In genomic region chr17:427327-427726, GRCh38 we compare ENCODE assay signal across 18 cellular contexts. TPM values are rescaled to one million over a fixed set of nuclear protein-coding genes. Genes with fewer than 3 reads are reported as not detected.
DNase-seq lines count a peak whose midpoint lies in the region; ATAC-seq lines count a peak whose summit lies in the region.
"Had no signal": no experiment of that assay in that cellular context is flagged by ENCODE, and none has a peak within 500 bp of the region (broad histone marks: within the 10 kb centered on the region; RNA-seq: fewer than 3 reads in every experiment).

No MANE protein-coding gene starts in this region.

- DNase-seq in activated naive CD4-positive, alpha-beta T cell treated with anti-CD3 and anti-CD28 coated beads for 36 hours, result no peak
- DNase-seq in activated naive CD4-positive, alpha-beta T cell treated with anti-CD3 and anti-CD28 coated beads, Interleukin-2, amount 50 U/mL, for 16 hours, result no peak
- DNase-seq in iPS DF 6.9 (ENCODE audit: low read depth, low spot score), result no peak
- peak; percentile 36 for DNase-seq in retina
- DNase-seq in Kasumi-1 (lab: John Stamatoyannopoulos, UW), result no peak
- DNase-seq: BE2C, EL, MM.1S, NCI-H1048, NCI-H1694 treated with DMSO at 0.1 percent for 48 hours, NCI-H2081 treated with DMSO at 0.1 percent for 48 hours, NCI-H446, NCI-H526, OCI-M1 had no signal

- H3K4me3 Mint-ChIP-seq in activated naive CD4-positive, alpha-beta T cell treated with anti-CD3 and anti-CD28 coated beads for 36 hours, result no peak overlapping the region

- intact Hi-C loops in activated naive CD4-positive, alpha-beta T cell treated with anti-CD3 and anti-CD28 coated beads for 36 hours (cut with micrococcal nuclease), result loop anchor here (1.0 kb wide), 1 partner anchor 9 kb away; no protein-coding TSS in a partner anchor

- H3K9me3 ChIP-seq in HUES48 (ENCODE audit: control insufficient read depth, insufficient read depth, low read length) (peaks cover 3% of the 10 kb centered on the region; the same call in 1 of the 2 replicates), iPS DF 6.9 (ENCODE audit: control insufficient read depth, insufficient read depth, low read length) (no peaks in the 10 kb centered on the region)
- H3K9me3 ChIP-seq: BE2C had no signal

- H3K4me3 ChIP-seq in HUES48 (ENCODE audit: low read depth, low read length) (peak overlapping the region; percentile 24), iPS DF 6.9 (ENCODE audit: low read length) (no peak overlapping the region)
- H3K4me3 ChIP-seq: SJSA1 had no signal

- no peaks in the 10 kb centered on the region for H3K36me3 ChIP-seq in HUES48 (ENCODE audit: control insufficient read depth, insufficient read depth, low read length)
- H3K36me3 ChIP-seq in iPS DF 6.9 (ENCODE audit: control insufficient read depth, insufficient read depth, low read length), result no peaks in the 10 kb centered on the region
- H3K36me3 ChIP-seq: BE2C, SJSA1 had no signal

- no peak for ATAC-seq in GM21381 (IDR thresholded peaks at IDR 0.05; ENCODE audit: unreplicated experiment)
- ATAC-seq: HCT116 had no signal

- H3K9me3 Mint-ChIP-seq in activated naive CD4-positive, alpha-beta T cell treated with anti-CD3 and anti-CD28 coated beads for 36 hours, result peaks cover 4% of the 10 kb centered on the region

- WGBS in iPS DF 6.9 (ENCODE audit: insufficient coverage, insufficient read length), result no CpG with 5 or more reads among the region's 6 CpGs

- H3K27me3 Mint-ChIP-seq in activated naive CD4-positive, alpha-beta T cell treated with anti-CD3 and anti-CD28 coated beads for 36 hours (ENCODE audit: low read depth), result no peaks in the 10 kb centered on the region

- peaks cover 1% of the 10 kb centered on the region for H3K36me3 Mint-ChIP-seq in activated naive CD4-positive, alpha-beta T cell treated with anti-CD3 and anti-CD28 coated beads for 36 hours (ENCODE audit: low read depth)

- peak overlapping the region; percentile 41 for H3K27ac Mint-ChIP-seq in activated naive CD4-positive, alpha-beta T cell treated with anti-CD3 and anti-CD28 coated beads for 36 hours

- H3K4me1 ChIP-seq in HUES48 (ENCODE audit: control insufficient read depth, insufficient read depth, low read length) (peaks cover 6% of the 10 kb centered on the region), iPS DF 6.9 (ENCODE audit: control insufficient read depth, insufficient read depth, low read length) (peaks cover 2% of the 10 kb centered on the region; the same call in 1 of the 2 replicates)
- H3K4me1 ChIP-seq: BE2C, SJSA1 had no signal

- H3K27ac ChIP-seq in HUES48 (ENCODE audit: low read depth, low read length) (peak overlapping the region; percentile 81), iPS DF 6.9 (ENCODE audit: low read length) (peak overlapping the region; percentile 54)
- H3K27ac ChIP-seq: SJSA1 had no signal

- peak overlapping the region; percentile 9; the same call in 1 of the 2 replicates for H3K9ac ChIP-seq in HUES48 (ENCODE audit: low read depth, low read length)

- peaks cover 13% of the 10 kb centered on the region for H3K4me1 Mint-ChIP-seq in activated naive CD4-positive, alpha-beta T cell treated with anti-CD3 and anti-CD28 coated beads for 36 hours (ENCODE audit: low read depth)

- H3K27me3 ChIP-seq in HUES48 (ENCODE audit: control insufficient read depth, insufficient read depth, low read length), result no peaks in the 10 kb centered on the region
- no peaks in the 10 kb centered on the region for H3K27me3 ChIP-seq in iPS DF 6.9 (ENCODE audit: control insufficient read depth, insufficient read depth, low read length)
- H3K27me3 ChIP-seq: BE2C, SJSA1 had no signal

- CTCF ChIA-PET in activated naive CD4-positive, alpha-beta T cell treated with anti-CD3 and anti-CD28 coated beads for 36 hours (lab: Charles Lee), result interaction anchor here (1.0 to 1.7 kb wide), 2 partner anchors 10 to 15 kb away, joined by 3 to 11 read pairs; no protein-coding TSS in a partner anchor

RNA-seq across cellular contexts. Expression of gene RFLNB, which starts 18.4 kb away (rescaled TPM):
- total RNA-seq in activated naive CD4-positive, alpha-beta T cell treated with anti-CD3 and anti-CD28 coated beads for 36 hours, result 10 to 100 TPM; 34.3 to 35.6 TPM
